In genomic region chr4:14855719-14856075, GRCh38 we compare ENCODE assay signal across 12 cellular contexts.
DNase-seq lines count a peak whose midpoint lies in the region; ATAC-seq lines count a peak whose summit lies in the region.
"Had no signal": no experiment of that assay in that cellular context is flagged by ENCODE, and none has a peak within 500 bp of the region (broad histone marks: within the 10 kb centered on the region; RNA-seq: fewer than 3 reads in every experiment).

No MANE protein-coding gene starts in this region.

- peaks cover 32% of the 10 kb centered on the region for H3K4me1 Mint-ChIP-seq in activated naive CD8-positive, alpha-beta T cell treated with anti-CD3 and anti-CD28 coated beads for 36 hours
- H3K4me1 Mint-ChIP-seq: B cell had no signal

- H3K4me3 Mint-ChIP-seq in activated naive CD8-positive, alpha-beta T cell treated with anti-CD3 and anti-CD28 coated beads for 36 hours = no peak overlapping the region
- H3K4me3 Mint-ChIP-seq: activated B cell treated with CpG ODN at 0.5 μM for 24 hours, B cell had no signal

- H3K9me3 ChIP-seq in mucosa of rectum (ENCODE audit: control insufficient read depth in 2 of 2, low read length in 2 of 2) = no peaks in the 10 kb centered on the region
- H3K9me3 ChIP-seq: gastrocnemius medialis had no signal

- H3K27ac ChIP-seq in ACC112 (ENCODE audit: low read depth, low read length) (peak overlapping the region; percentile 98), mucosa of rectum (ENCODE audit: low read depth in 2 of 2, low read length in 2 of 2) (peak overlapping the region; percentile 27 to 78)

- peaks cover 8% of the 10 kb centered on the region for H3K36me3 Mint-ChIP-seq in activated naive CD8-positive, alpha-beta T cell treated with anti-CD3 and anti-CD28 coated beads for 36 hours

- H3K4me3 ChIP-seq in ACC112 (ENCODE audit: low read depth, low read length) (peak overlapping the region; percentile 23; the same call in 1 of the 2 replicates), mucosa of rectum (ENCODE audit: low read length in 2 of 2) (no peak overlapping the region)
- H3K4me3 ChIP-seq: gastrocnemius medialis had no signal

- DNase-seq in activated naive CD8-positive, alpha-beta T cell treated with anti-CD3 and anti-CD28 coated beads for 36 hours = no peak
- DNase-seq in NCI-H1436 (lab: John Stamatoyannopoulos, UW) (no peak), Ammon's horn (ENCODE audit: low spot score) (no peak)
- no peak for DNase-seq in stimulated activated naive CD4-positive, alpha-beta T cell (lab: John Stamatoyannopoulos, UW)
- DNase-seq: activated B cell treated with CpG ODN at 0.5 μM for 24 hours, dermis blood vessel endothelial cell had no signal

- peaks cover 36% of the 10 kb centered on the region for H3K4me1 ChIP-seq in ACC112 (ENCODE audit: control insufficient read depth, insufficient read depth, low read length, unreplicated experiment)
- H3K4me1 ChIP-seq in mucosa of rectum (ENCODE audit: control insufficient read depth in 2 of 2, insufficient read depth in 2 of 2, low read length in 2 of 2) = peaks cover 0 to 6% of the 10 kb centered on the region in 2 donors
- H3K4me1 ChIP-seq: gastrocnemius medialis had no signal

- H3K36me3 ChIP-seq in ACC112 (ENCODE audit: insufficient read depth, low read length) (no peaks in the 10 kb centered on the region), mucosa of rectum (ENCODE audit: control insufficient read depth in 2 of 2, insufficient read depth in 2 of 2, low read length in 2 of 2) (no peaks in the 10 kb centered on the region)
- H3K36me3 ChIP-seq: gastrocnemius medialis had no signal

- peak overlapping the region; percentile 87 for H3K27ac Mint-ChIP-seq in activated naive CD8-positive, alpha-beta T cell treated with anti-CD3 and anti-CD28 coated beads for 36 hours
- H3K27ac Mint-ChIP-seq: B cell had no signal

- no peak overlapping the region for H3K9ac ChIP-seq in mucosa of rectum (ENCODE audit: low read depth in 1 of 2, low read length in 2 of 2)

- peak; percentile 4 for ATAC-seq in GM19452 (IDR thresholded peaks at IDR 0.05; ENCODE audit: unreplicated experiment)
- no peak for ATAC-seq in HG02588 (IDR thresholded peaks at IDR 0.05; ENCODE audit: unreplicated experiment)

- no peaks in the 10 kb centered on the region for H3K27me3 ChIP-seq in ACC112 (ENCODE audit: insufficient read depth, low read length)
- no peaks in the 10 kb centered on the region for H3K27me3 ChIP-seq in mucosa of rectum (ENCODE audit: control insufficient read depth in 2 of 2, insufficient read depth in 2 of 2, low read length in 2 of 2)
- H3K27me3 ChIP-seq: gastrocnemius medialis had no signal

- peaks cover 16% of the 10 kb centered on the region for H3K9me3 Mint-ChIP-seq in activated naive CD8-positive, alpha-beta T cell treated with anti-CD3 and anti-CD28 coated beads for 36 hours
- H3K9me3 Mint-ChIP-seq: activated B cell treated with CpG ODN at 0.5 μM for 24 hours had no signal

- no peaks in the 10 kb centered on the region for H3K79me2 ChIP-seq in ACC112 (ENCODE audit: control insufficient read depth, insufficient read depth, low read length, unreplicated experiment)

- H3K27me3 Mint-ChIP-seq in activated naive CD8-positive, alpha-beta T cell treated with anti-CD3 and anti-CD28 coated beads for 36 hours = peaks cover 29% of the 10 kb centered on the region
- H3K27me3 Mint-ChIP-seq: activated B cell treated with CpG ODN at 0.5 μM for 24 hours had no signal

- no peak overlapping the region for H2AFZ ChIP-seq in ACC112 (ENCODE audit: low read length, unreplicated experiment)
